17 cellular contexts compared by ENCODE assay signal in the genomic region with DNA sequence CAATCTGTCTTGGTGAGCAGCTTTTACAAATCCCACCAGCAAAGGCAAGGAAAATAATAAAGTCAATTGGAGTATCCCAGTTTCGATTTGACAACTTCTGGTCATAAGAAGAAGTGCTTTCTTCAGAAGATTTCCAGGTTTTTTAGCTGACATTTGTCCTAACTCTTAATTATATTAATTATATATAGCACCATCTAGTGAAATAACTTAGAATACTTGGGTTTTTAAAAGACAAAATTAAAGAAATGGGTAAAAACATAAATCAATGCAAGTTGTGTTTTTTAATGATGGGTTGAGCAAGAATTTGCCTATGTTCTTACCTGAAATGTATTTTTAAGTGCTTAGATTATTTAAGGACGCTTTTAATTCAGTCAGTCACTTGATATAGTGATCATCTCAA.
"Had no signal": no experiment of that assay in that cellular context is flagged by ENCODE, and none has a peak within 500 bp of the region (broad histone marks: within the 10 kb centered on the region; RNA-seq: fewer than 3 reads in every experiment).

No MANE protein-coding gene starts in this region.

- H3K36me3 Mint-ChIP-seq: activated naive CD4-positive, alpha-beta T cell treated with anti-CD3 and anti-CD28 coated beads, Interleukin-2, amount 50 U/mL, for 24 hours; stimulated activated effector memory CD8-positive, alpha-beta T cell treated with anti-CD3 and anti-CD28 coated beads, Interleukin-12 subunit alpha, Interleukin-12 subunit beta, amount 100 ng/mL, for 72 hours; T-cell had no signal

- ATAC-seq: body of pancreas; gastroesophageal sphincter; heart right ventricle; left colon; stimulated activated effector memory CD8-positive, alpha-beta T cell treated with anti-CD3 and anti-CD28 coated beads, Interleukin-12 subunit alpha, Interleukin-12 subunit beta, amount 100 ng/mL, for 72 hours; T-cell had no signal

- H3K4me3 Mint-ChIP-seq: activated CD4-positive, alpha-beta memory T cell treated with anti-CD3 and anti-CD28 coated beads, Interleukin-2, amount 10 ng/mL, durations not matched to agents 7 days and 5 days; activated naive CD4-positive, alpha-beta T cell treated with anti-CD3 and anti-CD28 coated beads, Interleukin-2, amount 50 U/mL, for 24 hours; activated T-cell treated with anti-CD3 and anti-CD28 coated beads, Interleukin-2, amount 50 U/mL, for 24 hours; neural crest cell; stimulated activated effector memory CD8-positive, alpha-beta T cell treated with anti-CD3 and anti-CD28 coated beads, Interleukin-12 subunit alpha, Interleukin-12 subunit beta, amount 100 ng/mL, for 72 hours; T-cell had no signal

- DNase-seq: activated CD4-positive, alpha-beta memory T cell treated with anti-CD3 and anti-CD28 coated beads, Interleukin-2, amount 10 ng/mL, durations not matched to agents 7 days and 5 days; activated CD4-positive, alpha-beta T cell treated with anti-CD3 and anti-CD28 coated beads for 4 hours; activated T-cell treated with anti-CD3 and anti-CD28 coated beads, Interleukin-2, amount 50 U/mL, for 24 hours; amniotic stem cell; body of pancreas; central memory CD4-positive, alpha-beta T cell; cortex of kidney; effector CD8-positive, alpha-beta T cell; heart right ventricle; left colon; T-cell; T-helper 9 cell had no signal

- H3K9me3 ChIP-seq: body of pancreas had no signal

- H3K27ac ChIP-seq: body of pancreas, gastroesophageal sphincter, heart right ventricle, thoracic aorta had no signal

- H3K27ac Mint-ChIP-seq: activated CD4-positive, alpha-beta memory T cell treated with anti-CD3 and anti-CD28 coated beads, Interleukin-2, amount 10 ng/mL, durations not matched to agents 7 days and 5 days; activated naive CD4-positive, alpha-beta T cell treated with anti-CD3 and anti-CD28 coated beads, Interleukin-2, amount 50 U/mL, for 24 hours; activated T-cell treated with anti-CD3 and anti-CD28 coated beads, Interleukin-2, amount 50 U/mL, for 24 hours; stimulated activated effector memory CD8-positive, alpha-beta T cell treated with anti-CD3 and anti-CD28 coated beads, Interleukin-12 subunit alpha, Interleukin-12 subunit beta, amount 100 ng/mL, for 72 hours; T-cell had no signal

- H3K4me1 ChIP-seq: body of pancreas, gastroesophageal sphincter, heart right ventricle had no signal

- H3K36me3 ChIP-seq: gastroesophageal sphincter, heart right ventricle, thoracic aorta had no signal

- H3K27me3 Mint-ChIP-seq: activated CD4-positive, alpha-beta memory T cell treated with anti-CD3 and anti-CD28 coated beads, Interleukin-2, amount 10 ng/mL, durations not matched to agents 7 days and 5 days; activated T-cell treated with anti-CD3 and anti-CD28 coated beads, Interleukin-2, amount 50 U/mL, for 24 hours; T-cell had no signal

- H3K4me1 Mint-ChIP-seq: activated CD4-positive, alpha-beta memory T cell treated with anti-CD3 and anti-CD28 coated beads, Interleukin-2, amount 10 ng/mL, durations not matched to agents 7 days and 5 days; activated naive CD4-positive, alpha-beta T cell treated with anti-CD3 and anti-CD28 coated beads, Interleukin-2, amount 50 U/mL, for 24 hours; neural crest cell; stimulated activated effector memory CD8-positive, alpha-beta T cell treated with anti-CD3 and anti-CD28 coated beads, Interleukin-12 subunit alpha, Interleukin-12 subunit beta, amount 100 ng/mL, for 72 hours; T-cell had no signal

- H3K27me3 ChIP-seq: body of pancreas, gastroesophageal sphincter, heart right ventricle had no signal

- H3K4me3 ChIP-seq: body of pancreas, gastroesophageal sphincter, heart right ventricle, thoracic aorta had no signal
